8 cellular contexts compared by ENCODE assay signal in the genomic region with DNA sequence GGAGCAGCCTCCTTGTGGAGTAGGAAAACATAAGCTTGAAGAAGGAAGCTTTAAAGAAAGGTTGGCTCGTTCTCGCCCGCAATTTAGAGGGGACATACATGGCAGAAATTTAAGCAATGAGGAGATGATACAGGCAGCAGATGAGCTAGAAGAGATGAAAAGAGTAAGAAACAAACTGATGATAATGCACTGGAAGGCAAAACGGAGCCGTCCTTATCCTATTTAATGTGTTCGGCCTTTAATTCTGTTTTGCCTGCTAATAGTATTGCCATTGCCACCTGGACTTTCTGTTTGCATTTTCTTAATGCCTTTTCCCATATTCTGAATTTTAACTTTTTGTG. TPM values are rescaled to one million over a fixed set of nuclear protein-coding genes. Genes with fewer than 3 reads are reported as not detected.
DNase-seq lines count a peak whose midpoint lies in the region; ATAC-seq and TF ChIP-seq lines count a peak whose summit lies in the region.

No MANE protein-coding gene starts in this region.

- peaks cover 13% of the 10 kb centered on the region for H3K4me1 Mint-ChIP-seq in CD8-positive, alpha-beta T cell (ENCODE audit: low read depth)

- H3K9me3 Mint-ChIP-seq in CD8-positive, alpha-beta T cell, result no peaks in the 10 kb centered on the region

- H3K27ac ChIP-seq in CD8-positive, alpha-beta T cell (ENCODE audit: low read depth, low read length), result no peak overlapping the region
- H3K27ac ChIP-seq in MM.1S (ENCODE audit: low read length) (peak overlapping the region; percentile 73; the same call in 1 of the 2 replicates), neuronal stem cell (replicated peaks; ENCODE audit: low read length) (no peak overlapping the region)

- ATAC-seq in CD8-positive, alpha-beta T cell, result no peak
- no peak for ATAC-seq in HG03135 (IDR thresholded peaks at IDR 0.05; ENCODE audit: unreplicated experiment)
- no peak for ATAC-seq in HG03354 (IDR thresholded peaks at IDR 0.05; ENCODE audit: poor library complexity, severe bottlenecking, unreplicated experiment)

- peaks cover 7% of the 10 kb centered on the region for H3K36me3 Mint-ChIP-seq in CD8-positive, alpha-beta T cell

- no peaks in the 10 kb centered on the region for H3K27me3 Mint-ChIP-seq in CD8-positive, alpha-beta T cell (ENCODE audit: low read depth)

- CTCF ChIA-PET in CD8-positive, alpha-beta T cell (lab: Charles Lee), result no interaction called here

- no peak overlapping the region for H2BK5ac ChIP-seq in neuronal stem cell (ENCODE audit: low read length)

- WGBS in neuronal stem cell (ENCODE audit: extremely low coverage in 2 of 2, insufficient read length in 2 of 2, insufficient replicate concordance in 1 of 2), 2 donors, result no CpG with 5 or more reads among the region's 6 CpGs

- peak overlapping the region; percentile 77 for H2AFZ ChIP-seq in MM.1S (ENCODE audit: low read length)
- peak overlapping the region; percentile 86 for H2AFZ ChIP-seq in neuronal stem cell (ENCODE audit: low read length)

- H3K79me2 ChIP-seq in MM.1S (ENCODE audit: low read length), result no peaks in the 10 kb centered on the region

- H3K36me3 ChIP-seq in CD8-positive, alpha-beta T cell (ENCODE audit: insufficient read depth, low read length), result no peaks in the 10 kb centered on the region
- H3K36me3 ChIP-seq in MM.1S (replicated peaks; ENCODE audit: insufficient read depth, low read length) (no peaks in the 10 kb centered on the region), endocrine pancreas (ENCODE audit: control insufficient read depth, insufficient read depth, low read length) (no peaks in the 10 kb centered on the region), neuronal stem cell (replicated peaks in 1 of 2; ENCODE audit: control insufficient read depth in 2 of 2, insufficient read depth in 2 of 2, low read length in 2 of 2) (no peaks in the 10 kb centered on the region)

- H3K4me3 ChIP-seq in CD8-positive, alpha-beta T cell (ENCODE audit: low read depth, low read length), result peak overlapping the region; percentile 78
- H3K4me3 ChIP-seq in MM.1S (ENCODE audit: low read length) (peak overlapping the region; percentile 83), endocrine pancreas (ENCODE audit: control insufficient read depth, insufficient read depth, low read length) (peak overlapping the region; percentile 79), neuronal stem cell (ENCODE audit: low read length in 2 of 2) (peak overlapping the region in 1 of 2 donors; percentile 59)

- H2BK120ac ChIP-seq in neuronal stem cell (ENCODE audit: low read depth, low read length), result no peak overlapping the region

- H3K27me3 ChIP-seq in CD8-positive, alpha-beta T cell (ENCODE audit: insufficient read depth, low read length), result no peaks in the 10 kb centered on the region
- H3K27me3 ChIP-seq in MM.1S (replicated peaks; ENCODE audit: insufficient read depth, low read length) (no peaks in the 10 kb centered on the region), endocrine pancreas (ENCODE audit: control insufficient read depth, insufficient read depth, low read length) (no peaks in the 10 kb centered on the region), neuronal stem cell (ENCODE audit: control insufficient read depth in 3 of 3, insufficient read depth in 3 of 3, low read depth in 1 of 3, low read length in 3 of 3) (no peaks in the 10 kb centered on the region)

- H4K91ac ChIP-seq in neuronal stem cell (ENCODE audit: low read depth, low read length, poor library complexity), result no peak overlapping the region

- peak overlapping the region; percentile 91 for H3K4me3 Mint-ChIP-seq in CD8-positive, alpha-beta T cell

- POLR2A ChIA-PET in CD8-positive, alpha-beta T cell (lab: Charles Lee), result no interaction called here

- TF ChIP-seq CTCF in CD8-positive, alpha-beta T cell (IDR thresholded peaks at IDR 0.05), result no peak
- TF ChIP-seq CTCF in MM.1S (IDR thresholded peaks at IDR 0.05; ENCODE audit: low read length), result no peak

- no peaks in the 10 kb centered on the region for H3K9me2 ChIP-seq in MM.1S (replicated peaks; ENCODE audit: insufficient read depth, low read length)

- no peak overlapping the region for H3K27ac Mint-ChIP-seq in CD8-positive, alpha-beta T cell

- H3F3A ChIP-seq in MM.1S (ENCODE audit: insufficient read depth, low read length), result no peaks in the 10 kb centered on the region

- no peaks in the 10 kb centered on the region for H3K79me1 ChIP-seq in neuronal stem cell (ENCODE audit: low read depth, low read length)

- H2BK15ac ChIP-seq in neuronal stem cell (ENCODE audit: low read length), result no peak overlapping the region

- H3K4me1 ChIP-seq in CD8-positive, alpha-beta T cell (ENCODE audit: insufficient read depth, low read length), result peaks cover 3% of the 10 kb centered on the region
- H3K4me1 ChIP-seq in MM.1S (ENCODE audit: low read length), result 0 out of 2 replicates have a peak, but pooled peaks cover 3% of the 10 kb centered on the region
- H3K4me1 ChIP-seq in endocrine pancreas (ENCODE audit: control insufficient read depth, insufficient read depth, low read length), result peaks cover 21% of the 10 kb centered on the region
- H3K4me1 ChIP-seq in neuronal stem cell (ENCODE audit: control insufficient read depth in 2 of 2, insufficient read depth in 1 of 2, low read depth in 1 of 2, low read length in 2 of 2), result peaks cover 1 to 3% of the 10 kb centered on the region in 2 donors

- H3K4me2 ChIP-seq in MM.1S (ENCODE audit: low read depth, low read length) (peak overlapping the region; percentile 68; the same call in 1 of the 2 replicates), neuronal stem cell (ENCODE audit: insufficient read depth, low read length, poor library complexity, severe bottlenecking) (peak overlapping the region; percentile 48)

- H3K9ac ChIP-seq in MM.1S (ENCODE audit: low read length) (no peak overlapping the region; the same call in 1 of the 2 replicates), endocrine pancreas (ENCODE audit: control insufficient read depth, insufficient read depth, low read length) (no peak overlapping the region), neuronal stem cell (ENCODE audit: low read depth, low read length, poor library complexity) (no peak overlapping the region)

- intact Hi-C loops in CD8-positive, alpha-beta T cell (cut with DNase I, micrococcal nuclease), result no loop called here

- no peak overlapping the region for H4K8ac ChIP-seq in neuronal stem cell (ENCODE audit: low read depth, low read length)

- H2AK5ac ChIP-seq in neuronal stem cell (ENCODE audit: low read depth, low read length), result no peak overlapping the region

- H3K4ac ChIP-seq in neuronal stem cell (ENCODE audit: low read length), result no peak overlapping the region

- H2BK12ac ChIP-seq in neuronal stem cell (ENCODE audit: low read length), result no peak overlapping the region

- no peak overlapping the region for H3K14ac ChIP-seq in neuronal stem cell (ENCODE audit: low read length)

- H3K18ac ChIP-seq in neuronal stem cell (ENCODE audit: low read length), result no peak overlapping the region

- no peak for DNase-seq in CD8-positive, alpha-beta T cell
- DNase-seq in MM.1S, result no peak
- DNase-seq in neuronal stem cell (ENCODE audit: low spot score), result no peak
- DNase-seq in UCSD-AML1 (lab: John Stamatoyannopoulos, UW; ENCODE audit: unreplicated experiment), result no peak
- DNase-seq in stimulated activated CD4-positive, alpha-beta T cell treated with anti-CD3 and anti-CD28 coated beads, Interleukin-2, amount 100 ng/mL, for 48 hours, result no peak

- H3K9me3 ChIP-seq in CD8-positive, alpha-beta T cell (ENCODE audit: low read length), result no peaks in the 10 kb centered on the region
- no peaks in the 10 kb centered on the region for H3K9me3 ChIP-seq in MM.1S (replicated peaks; ENCODE audit: insufficient read depth, low read length)
- H3K9me3 ChIP-seq in endocrine pancreas (ENCODE audit: control insufficient read depth, low read length), result no peaks in the 10 kb centered on the region
- no peaks in the 10 kb centered on the region for H3K9me3 ChIP-seq in neuronal stem cell (replicated peaks in 1 of 2; ENCODE audit: control insufficient read depth in 2 of 2, insufficient read depth in 1 of 2, low read depth in 1 of 2, low read length in 2 of 2)

- no peak overlapping the region for H3K23ac ChIP-seq in neuronal stem cell (ENCODE audit: low read depth, low read length, poor library complexity)

- no peaks in the 10 kb centered on the region for H4K20me1 ChIP-seq in MM.1S (ENCODE audit: insufficient read depth, low read length)

RNA-seq across cellular contexts. Expression of a gene that starts 1.4 kb away (rescaled TPM):
- 1 to 10 TPM; 3.4 to 4.2 TPM for total RNA-seq in CD8-positive, alpha-beta T cell
- polyA plus RNA-seq in neuronal stem cell (2013, experiment 1 of 2), result 12.9 TPM
- 13.6 TPM for polyA plus RNA-seq in neuronal stem cell (2013, experiment 2 of 2)

RNA-seq across cellular contexts. Expression of a gene that starts 22.4 kb away (rescaled TPM):
- 1 to 10 TPM; 7.3 to 7.6 TPM for total RNA-seq in CD8-positive, alpha-beta T cell
- polyA plus RNA-seq in neuronal stem cell (2013, experiment 1 of 2), result 26.0 TPM
- polyA plus RNA-seq in neuronal stem cell (2013, experiment 2 of 2), result 25.9 TPM

RNA-seq across cellular contexts. Expression of a gene that starts 44.8 kb away (rescaled TPM):
- total RNA-seq in CD8-positive, alpha-beta T cell, result 10 to 100 TPM; 10.5 to 10.7 TPM
- polyA plus RNA-seq in neuronal stem cell (2013, experiment 1 of 2), result 81.0 TPM
- 83.3 TPM for polyA plus RNA-seq in neuronal stem cell (2013, experiment 2 of 2)

RNA-seq across cellular contexts. Expression of a gene that starts 56.4 kb away (rescaled TPM):
- 100 to 1,000 TPM; 203 to 204 TPM for total RNA-seq in CD8-positive, alpha-beta T cell
- polyA plus RNA-seq in neuronal stem cell (2013, experiment 1 of 2), result 399 TPM
- 411 TPM for polyA plus RNA-seq in neuronal stem cell (2013, experiment 2 of 2)
